34 cellular contexts compared by ENCODE assay signal in genomic region chr12:115064296-115064695, GRCh38.
"Had no signal": no experiment of that assay in that cellular context is flagged by ENCODE, and none has a peak within 500 bp of the region (broad histone marks: within the 10 kb centered on the region; RNA-seq: fewer than 3 reads in every experiment).

No MANE protein-coding gene starts in this region.

- H3K9me3 ChIP-seq: adrenal gland, ascending aorta, body of pancreas, breast epithelium had no signal

- H3K27ac ChIP-seq: adrenal gland, ascending aorta, body of pancreas, brain microvascular endothelial cell, breast epithelium, cardiac muscle cell had no signal

- DNase-seq: activated effector memory CD4-positive, alpha-beta T cell treated with anti-CD3 and anti-CD28 coated beads, Interleukin-2, amount 50 U/mL, for 16 hours; activated effector memory CD4-positive, alpha-beta T cell treated with Interleukin-2 at 50 U/mL for 16 hours; activated gamma-delta T cell; activated gamma-delta T cell treated with Interleukin-2 at 50 U/mL for 16 hours; activated naive CD4-positive, alpha-beta T cell; activated naive CD4-positive, alpha-beta T cell treated with anti-CD3 and anti-CD28 coated beads for 36 hours; activated naive CD4-positive, alpha-beta T cell treated with anti-CD3 and anti-CD28 coated beads, Interleukin-2, amount 10 ng/mL, durations not matched to agents 7 days and 5 days; activated naive CD4-positive, alpha-beta T cell treated with anti-CD3 and anti-CD28 coated beads, Interleukin-2, amount 50 U/mL, for 16 hours; activated naive CD4-positive, alpha-beta T cell treated with Interleukin-2 at 50 U/mL for 16 hours; activated naive CD8-positive, alpha-beta T cell treated with anti-CD3 and anti-CD28 coated beads for 36 hours; activated naive CD8-positive, alpha-beta T cell treated with anti-CD3 and anti-CD28 coated beads, Interleukin-2, amount 10 ng/mL, durations not matched to agents 7 days and 5 days; activated naive CD8-positive, alpha-beta T cell treated with anti-CD3 and anti-CD28 coated beads, Interleukin-2, amount 50 U/mL, for 24 hours; activated T-cell treated with anti-CD3 and anti-CD28 coated beads, Interleukin-2, amount 50 U/mL, for 1 hour; activated T-cell treated with anti-CD3 and anti-CD28 coated beads, Interleukin-2, amount 50 U/mL, for 24 hours; activated T-cell treated with anti-CD3 and anti-CD28 coated beads, Interleukin-2, amount 50 U/mL, for 4 hours; activated T-cell treated with anti-CD3 and anti-CD28 coated beads, Interleukin-2, amount 50 U/mL, for 48 hours; activated T-cell treated with anti-CD3 and anti-CD28 coated beads, Interleukin-2, amount 50 U/mL, for 72 hours; adrenal gland; amniotic stem cell; amygdala; anterior cingulate cortex; aorta; body of pancreas; brain microvascular endothelial cell; caudate nucleus; central memory CD4-positive, alpha-beta T cell; cerebellar nuclear complex had no signal

- FAIRE-seq: astrocyte, bronchial epithelial cell had no signal

- H3K4me3 ChIP-seq: adrenal gland, ascending aorta, body of pancreas, breast epithelium, cardiac muscle cell had no signal

- H3K36me3 ChIP-seq: adrenal gland, ascending aorta, brain microvascular endothelial cell, breast epithelium, cardiac muscle cell had no signal

- H3K4me1 ChIP-seq: adrenal gland, ascending aorta, body of pancreas, breast epithelium had no signal

- H3K27me3 ChIP-seq: adrenal gland, ascending aorta, body of pancreas, brain microvascular endothelial cell, breast epithelium, cardiac muscle cell had no signal

- ATAC-seq: activated naive CD4-positive, alpha-beta T cell treated with anti-CD3 and anti-CD28 coated beads, Interleukin-2, amount 50 U/mL, for 72 hours; activated naive CD8-positive, alpha-beta T cell treated with anti-CD3 and anti-CD28 coated beads, Interleukin-2, amount 50 U/mL, for 24 hours; activated T-cell treated with anti-CD3 and anti-CD28 coated beads, Interleukin-2, amount 50 U/mL, for 4 hours; activated T-cell treated with anti-CD3 and anti-CD28 coated beads, Interleukin-2, amount 50 U/mL, for 72 hours; activated T-helper 17 cell treated with anti-CD3 and anti-CD28 coated beads, Interleukin-2, amount 50 U/mL, for 72 hours; body of pancreas had no signal
